Comparison of ENCODE assay signal across 23 cellular contexts in the genomic region with DNA sequence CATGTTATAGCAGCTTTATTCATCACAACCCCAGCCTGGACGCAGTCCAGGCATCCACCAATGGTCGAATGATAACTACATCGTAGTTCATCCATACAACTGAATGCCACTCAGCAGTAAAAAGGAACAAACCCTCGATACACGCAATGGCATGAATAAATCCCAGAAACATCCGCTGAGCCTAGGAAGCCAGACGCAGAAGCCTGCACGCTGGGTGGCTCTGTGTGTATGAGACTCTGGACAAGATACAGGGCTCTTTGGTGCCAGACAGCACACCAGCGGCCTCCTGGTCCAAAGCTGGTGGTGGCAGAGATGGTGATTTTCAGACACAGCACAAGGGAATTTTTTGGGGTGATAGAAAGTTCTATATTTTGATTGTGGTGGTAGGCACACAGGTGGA. TPM values are rescaled to one million over a fixed set of nuclear protein-coding genes. Genes with fewer than 3 reads are reported as not detected.
"Had no signal": no experiment of that assay in that cellular context is flagged by ENCODE, and none has a peak within 500 bp of the region (broad histone marks: within the 10 kb centered on the region; RNA-seq: fewer than 3 reads in every experiment).

No MANE protein-coding gene starts in this region.

- H3K36me3 ChIP-seq: heart right ventricle, neutrophil, suprapubic skin, tibial artery, upper lobe of right lung had no signal

- DNase-seq: cortex of kidney; effector CD8-positive, alpha-beta T cell; heart right ventricle; hypothalamus; kidney glomerular epithelial cell; mesendoderm; naive B cell; small intestine; stimulated activated CD4-positive, alpha-beta T cell treated with anti-CD3 and anti-CD28 coated beads, Interleukin-2, amount 100 ng/mL, for 48 hours; stimulated activated naive CD8-positive, alpha-beta T cell treated with anti-CD3 and anti-CD28 coated beads, Interleukin-15, Interleukin-2, amounts not matched to agents 100 U/mL and 50 U/mL, for 24 hours; tibial artery; upper lobe of right lung had no signal

- H3K4me3 ChIP-seq: dorsolateral prefrontal cortex, heart right ventricle, psoas muscle, suprapubic skin, tibial artery, upper lobe of right lung had no signal

- H3K9me3 ChIP-seq: heart right ventricle, neutrophil, psoas muscle, suprapubic skin, tibial artery, upper lobe of right lung had no signal

- H3K4me1 ChIP-seq: psoas muscle had no signal

- H3K27me3 ChIP-seq: heart right ventricle, suprapubic skin, tibial artery, upper lobe of right lung had no signal

- FAIRE-seq: frontal cortex, islet of Langerhans, small intestine had no signal

- ATAC-seq: esophagus mucosa; heart right ventricle; stimulated activated naive CD8-positive, alpha-beta T cell treated with anti-CD3 and anti-CD28 coated beads, Interleukin-15, Interleukin-2, amounts not matched to agents 100 U/mL and 50 U/mL, for 24 hours; upper lobe of right lung had no signal

- H3K27ac ChIP-seq: dorsolateral prefrontal cortex, heart right ventricle, neutrophil, psoas muscle, suprapubic skin, tibial artery, upper lobe of right lung had no signal

RNA-seq across cellular contexts. Expression of a gene that starts 10.0 kb away (rescaled TPM):
- total RNA-seq: chondrocyte, esophagus mucosa, lung microvascular endothelial cell, suprapubic skin, upper lobe of right lung had no signal
- polyA plus RNA-seq: neural cell had no signal

RNA-seq across cellular contexts. Expression of a gene that starts 40.2 kb away (rescaled TPM):
- total RNA-seq: chondrocyte, lung microvascular endothelial cell had no signal
- polyA plus RNA-seq: fibroblast of lung had no signal
